10 cellular contexts compared by ENCODE assay signal in genomic region chr11:117010808-117011540, GRCh38.
DNase-seq lines count a peak whose midpoint lies in the region; ATAC-seq, FAIRE-seq and TF ChIP-seq lines count a peak whose summit lies in the region.
"Had no signal": no experiment of that assay in that cellular context is flagged by ENCODE, and none has a peak within 500 bp of the region (broad histone marks: within the 10 kb centered on the region; RNA-seq: fewer than 3 reads in every experiment).

No MANE protein-coding gene starts in this region.

- no peak overlapping the region for H2AFZ ChIP-seq in HepG2 (ENCODE audit: low read length)

- no peak for TF ChIP-seq RAD21 in HepG2 (CRISPR knock-in tag; IDR thresholded peaks at IDR 0.05)

- BruUV-seq in MCF 10A (replicated peaks; lab: Mats Ljungman, UMichigan) (TSS peak; percentile 29), HepG2 (replicated peaks; lab: Mats Ljungman, UMichigan) (no TSS peak)

- H3K4me3 ChIP-seq in breast epithelium = no peak overlapping the region
- H3K4me3 ChIP-seq in HepG2 (replicated peaks in 1 of 3; ENCODE audit: insufficient read depth in 1 of 3, low read depth in 2 of 3, low read length in 3 of 3) = no peak overlapping the region

- no peak for TF ChIP-seq EP300 in HepG2 (IDR thresholded peaks at IDR 0.05; ENCODE audit: low read depth in 2 of 2, low read length in 2 of 2)
- no peak for TF ChIP-seq EP300 in HepG2 (CRISPR knock-in tag; IDR thresholded peaks at IDR 0.05; ENCODE audit: borderline replicate concordance)

- H3K4me1 Mint-ChIP-seq in MCF 10A (ENCODE audit: insufficient read depth, unreplicated experiment) = peaks cover 24% of the 10 kb centered on the region
- H3K4me1 Mint-ChIP-seq in activated CD8-positive, alpha-beta T cell treated with anti-CD3 and anti-CD28 coated beads for 36 hours (ENCODE audit: low read depth) = peaks cover 40% of the 10 kb centered on the region

- intact Hi-C loops in MCF 10A (cut with micrococcal nuclease) (loop anchor here (2.0 to 5.0 kb wide), 2 partner anchors 24 to 86 kb away; partner anchors contain the start of gene SIK3), breast epithelium (cut with DNase I; ENCODE audit: low total_unique reads) (no loop called here), HepG2 (cut with micrococcal nuclease; ENCODE audit: unreplicated experiment) (no loop called here)
- intact Hi-C loops in activated CD8-positive, alpha-beta T cell treated with anti-CD3 and anti-CD28 coated beads for 36 hours (cut with micrococcal nuclease) = no loop called here

- peaks cover 7% of the 10 kb centered on the region for H3K36me3 Mint-ChIP-seq in MCF 10A (ENCODE audit: insufficient read depth, unreplicated experiment)
- H3K36me3 Mint-ChIP-seq in activated CD8-positive, alpha-beta T cell treated with anti-CD3 and anti-CD28 coated beads for 36 hours (ENCODE audit: low read depth) = peaks cover 1% of the 10 kb centered on the region

- H3K9ac ChIP-seq in HepG2 (ENCODE audit: insufficient read depth, low read depth, low read length) = no peak overlapping the region

- ATAC-seq in activated CD8-positive, alpha-beta T cell treated with anti-CD3 and anti-CD28 coated beads for 36 hours = peak; percentile 87
- ATAC-seq in foreskin keratinocyte (peak; percentile 98), HepG2 (no peak), GM21576 (IDR thresholded peaks at IDR 0.05; ENCODE audit: unreplicated experiment) (no peak)

- TF ChIP-seq POLR2A in breast epithelium (IDR thresholded peaks at IDR 0.05) (no peak), HepG2 (IDR thresholded peaks at IDR 0.05; ENCODE audit: insufficient read depth in 1 of 2, low read depth in 2 of 2, low read length in 2 of 2) (no peak)

- TF ChIP-seq CTCF in MCF 10A (IDR thresholded peaks at IDR 0.05; ENCODE audit: unreplicated experiment) (no peak), breast epithelium (IDR thresholded peaks at IDR 0.05) (no peak), foreskin keratinocyte (conservative IDR thresholded peaks at IDR 0.05) (no peak), HepG2 (CRISPR knock-in tag; IDR thresholded peaks at IDR 0.05) (no peak)
- TF ChIP-seq CTCF in activated CD8-positive, alpha-beta T cell treated with anti-CD3 and anti-CD28 coated beads for 36 hours (IDR thresholded peaks at IDR 0.05) = no peak

- H3K4me1 ChIP-seq in breast epithelium (no peaks in the 10 kb centered on the region), foreskin keratinocyte (peaks cover 20% of the 10 kb centered on the region), HepG2 (ENCODE audit: insufficient read depth, low read length) (no peaks in the 10 kb centered on the region)

- POLR2A ChIA-PET in MCF 10A (lab: Yijun Ruan, JAX) = interaction anchor here (0.6 to 3.1 kb wide), 25 partner anchors 9 to 242 kb away, joined by 3 to 17 read pairs (median 6); partner anchors contain the start of gene SIK3
- POLR2A ChIA-PET in activated CD8-positive, alpha-beta T cell treated with anti-CD3 and anti-CD28 coated beads for 36 hours (lab: Charles Lee) = interaction anchor here (0.7 to 2.5 kb wide), 7 partner anchors 16 to 92 kb away, joined by 3 to 8 read pairs (median 4); partner anchors contain the start of gene SIK3
- POLR2A ChIA-PET in HepG2 (lab: Yijun Ruan, JAX) = no interaction called here

- no peak for FAIRE-seq in HepG2 (lab: Jason Lieb, UNC)

- 96% methylated on average over 14 of the region's 14 CpGs for WGBS in HepG2 (ENCODE audit: low lambda C conversion rate)

- peaks cover 10% of the 10 kb centered on the region for H3K79me2 ChIP-seq in HepG2 (ENCODE audit: insufficient read depth, low read length)

- H3K9me3 ChIP-seq in breast epithelium = no peaks in the 10 kb centered on the region
- H3K9me3 ChIP-seq in HepG2 (ENCODE audit: low read length) = no peaks in the 10 kb centered on the region

- H3K27me3 ChIP-seq in breast epithelium = no peaks in the 10 kb centered on the region
- no peaks in the 10 kb centered on the region for H3K27me3 ChIP-seq in foreskin keratinocyte
- no peaks in the 10 kb centered on the region for H3K27me3 ChIP-seq in HepG2 (ENCODE audit: control insufficient read depth in 1 of 2, insufficient read depth in 2 of 2, low read length in 2 of 2)

- no peaks in the 10 kb centered on the region for H3K36me3 ChIP-seq in breast epithelium
- H3K36me3 ChIP-seq in HepG2 (replicated peaks in 1 of 2; ENCODE audit: control insufficient read depth in 1 of 2, insufficient read depth in 2 of 2, low read length in 2 of 2) = peaks cover 0 to 1% of the 10 kb centered on the region in 2 experiments; a peak in 1 of 5 replicates

- no peak overlapping the region for H3K4me2 ChIP-seq in HepG2 (ENCODE audit: low read depth, low read length)

- CTCF ChIA-PET in MCF 10A (lab: Yijun Ruan, JAX) (interaction anchor here (0.6 to 1.5 kb wide), 5 partner anchors 9 to 132 kb away, joined by 3 to 6 read pairs (median 4); no protein-coding TSS in a partner anchor), HepG2 (lab: Yijun Ruan, JAX; ENCODE audit: low intra/inter-chr PET ratio, low total read pairs) (no interaction called here)
- CTCF ChIA-PET in activated CD8-positive, alpha-beta T cell treated with anti-CD3 and anti-CD28 coated beads for 36 hours (lab: Charles Lee) = interaction anchor here (1.0 to 1.5 kb wide), 3 partner anchors 17 to 42 kb away, joined by 3 to 5 read pairs (median 3); no protein-coding TSS in a partner anchor

- peak; percentile 90 for DNase-seq in MCF 10A (ENCODE audit: unreplicated experiment)
- no peak for DNase-seq in breast epithelium (ENCODE audit: low spot score in 2 of 2)
- DNase-seq in activated CD8-positive, alpha-beta T cell treated with anti-CD3 and anti-CD28 coated beads for 36 hours = no peak
- peak; percentile 96 to 98 for DNase-seq in foreskin keratinocyte
- DNase-seq in HepG2 (ENCODE audit: low spot score) = no peak
- no peak for DNase-seq in effector CD8-positive, alpha-beta T cell (lab: John Stamatoyannopoulos, UW)
- no peak for DNase-seq in NOMO-1 treated with dmso at 0.1 percent for 144 hours (lab: John Stamatoyannopoulos, UW; ENCODE audit: unreplicated experiment)
- DNase-seq: activated CD8-positive, alpha-beta memory T cell treated with anti-CD3 and anti-CD28 coated beads, Interleukin-2, amount 50 U/mL, for 48 hours; NCI-H510A treated with DMSO at 0.1 percent for 48 hours had no signal

- H4K20me1 ChIP-seq in HepG2 (ENCODE audit: insufficient read depth, low read length) = peaks cover 9% of the 10 kb centered on the region; the same call in 1 of the 2 replicates

- H3K27ac ChIP-seq in breast epithelium (no peak overlapping the region), foreskin keratinocyte (peak overlapping the region; percentile 59), HepG2 (ENCODE audit: extremely low read length, insufficient read depth, low read length) (no peak overlapping the region)

- no peaks in the 10 kb centered on the region for H3K27me3 Mint-ChIP-seq in MCF 10A (ENCODE audit: insufficient read depth, unreplicated experiment)
- no peaks in the 10 kb centered on the region for H3K27me3 Mint-ChIP-seq in activated CD8-positive, alpha-beta T cell treated with anti-CD3 and anti-CD28 coated beads for 36 hours

- in situ Hi-C loops in HepG2 (cut with HindIII; ENCODE audit: extremely low pct_ligation_motif_present, low pct_unique_long_range_greater_than_20kb) = no loop called here

- H3K4me3 Mint-ChIP-seq in MCF 10A (ENCODE audit: unreplicated experiment) = peak overlapping the region; percentile 50
- H3K4me3 Mint-ChIP-seq in activated CD8-positive, alpha-beta T cell treated with anti-CD3 and anti-CD28 coated beads for 36 hours = no peak overlapping the region

- peak overlapping the region; percentile 62 for H3K27ac Mint-ChIP-seq in MCF 10A (ENCODE audit: low read depth, unreplicated experiment)
- peak overlapping the region; percentile 55 for H3K27ac Mint-ChIP-seq in activated CD8-positive, alpha-beta T cell treated with anti-CD3 and anti-CD28 coated beads for 36 hours

- H3K9me3 Mint-ChIP-seq in MCF 10A (ENCODE audit: unreplicated experiment) = no peaks in the 10 kb centered on the region
- H3K9me3 Mint-ChIP-seq in activated CD8-positive, alpha-beta T cell treated with anti-CD3 and anti-CD28 coated beads for 36 hours = no peaks in the 10 kb centered on the region

TF ChIP-seq in HepG2, 621 proteins besides CTCF, POLR2A, EP300 and RAD21 (continues in another document):
- no peak for TF ChIP-seq U2AF1 (optimal IDR thresholded peaks at IDR 0.05; ENCODE audit: low read depth, low read length)
- TF ChIP-seq, protein P1, sequence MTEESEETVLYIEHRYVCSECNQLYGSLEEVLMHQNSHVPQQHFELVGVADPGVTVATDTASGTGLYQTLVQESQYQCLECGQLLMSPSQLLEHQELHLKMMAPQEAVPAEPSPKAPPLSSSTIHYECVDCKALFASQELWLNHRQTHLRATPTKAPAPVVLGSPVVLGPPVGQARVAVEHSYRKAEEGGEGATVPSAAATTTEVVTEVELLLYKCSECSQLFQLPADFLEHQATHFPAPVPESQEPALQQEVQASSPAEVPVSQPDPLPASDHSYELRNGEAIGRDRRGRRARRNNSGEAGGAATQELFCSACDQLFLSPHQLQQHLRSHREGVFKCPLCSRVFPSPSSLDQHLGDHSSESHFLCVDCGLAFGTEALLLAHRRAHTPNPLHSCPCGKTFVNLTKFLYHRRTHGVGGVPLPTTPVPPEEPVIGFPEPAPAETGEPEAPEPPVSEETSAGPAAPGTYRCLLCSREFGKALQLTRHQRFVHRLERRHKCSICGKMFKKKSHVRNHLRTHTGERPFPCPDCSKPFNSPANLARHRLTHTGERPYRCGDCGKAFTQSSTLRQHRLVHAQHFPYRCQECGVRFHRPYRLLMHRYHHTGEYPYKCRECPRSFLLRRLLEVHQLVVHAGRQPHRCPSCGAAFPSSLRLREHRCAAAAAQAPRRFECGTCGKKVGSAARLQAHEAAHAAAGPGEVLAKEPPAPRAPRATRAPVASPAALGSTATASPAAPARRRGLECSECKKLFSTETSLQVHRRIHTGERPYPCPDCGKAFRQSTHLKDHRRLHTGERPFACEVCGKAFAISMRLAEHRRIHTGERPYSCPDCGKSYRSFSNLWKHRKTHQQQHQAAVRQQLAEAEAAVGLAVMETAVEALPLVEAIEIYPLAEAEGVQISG (CRISPR knock-in tag; IDR thresholded peaks at IDR 0.05) = no peak

Comparison
In these comparisons a context has a peak if more than half of its experiments do, and no peak if none do; other contexts are left out.
1. DNase-seq: peak in MCF 10A (single experiment) and foreskin keratinocyte (2 of 2); none in breast epithelium (0 of 2), activated CD8-positive, alpha-beta T cell treated with anti-CD3 and anti-CD28 coated beads for 36 hours (single experiment), HepG2 (single experiment), effector CD8-positive, alpha-beta T cell (single experiment) and NOMO-1 treated with dmso at 0.1 percent for 144 hours (single experiment).
2. ATAC-seq: peak in activated CD8-positive, alpha-beta T cell treated with anti-CD3 and anti-CD28 coated beads for 36 hours (single experiment) and foreskin keratinocyte (single experiment); none in HepG2 (single experiment) and GM21576 (single experiment).